ENCODE assay signal across 23 cellular contexts in genomic region chr7:142002179-142002578, GRCh38. TPM values are rescaled to one million over a fixed set of nuclear protein-coding genes. Genes with fewer than 3 reads are reported as not detected.
DNase-seq lines count a peak whose midpoint lies in the region; ATAC-seq and TF ChIP-seq lines count a peak whose summit lies in the region.
"Had no signal": no experiment of that assay in that cellular context is flagged by ENCODE, and none has a peak within 500 bp of the region (broad histone marks: within the 10 kb centered on the region; RNA-seq: fewer than 3 reads in every experiment).

No MANE protein-coding gene starts in this region.

- H3K9me3 ChIP-seq in mammary epithelial cell (replicated peaks; ENCODE audit: insufficient read depth, low read length) (no peaks in the 10 kb centered on the region), breast epithelium (no peaks in the 10 kb centered on the region)

- peak overlapping the region; percentile 81 for H3K27ac ChIP-seq in mammary epithelial cell (ENCODE audit: insufficient read depth, low read depth, low read length)
- H3K27ac ChIP-seq in breast epithelium = no peak overlapping the region
- H3K27ac ChIP-seq in foreskin keratinocyte = peak overlapping the region; percentile 43
- H3K27ac ChIP-seq: 22Rv1, C4-2B had no signal

- no peaks in the 10 kb centered on the region for H3K79me2 ChIP-seq in mammary epithelial cell (ENCODE audit: insufficient read depth, low read length)

- intact Hi-C loops in mammary epithelial cell (cut with micrococcal nuclease) = no loop called here
- intact Hi-C loops in breast epithelium (cut with DNase I; ENCODE audit: low total_unique reads) = no loop called here

- H2AFZ ChIP-seq in mammary epithelial cell (ENCODE audit: low read depth, low read length) = no peak overlapping the region

- dilution Hi-C loops in mammary epithelial cell (cut with HindIII; ENCODE audit: low sequenced_read_pairs) = no loop called here

- BruUV-seq in mammary epithelial cell (replicated peaks; lab: Mats Ljungman, UMichigan) = no TSS peak

- H3K27me3 ChIP-seq in mammary epithelial cell (ENCODE audit: insufficient read depth, low read length) (no peaks in the 10 kb centered on the region), breast epithelium (no peaks in the 10 kb centered on the region), foreskin keratinocyte (no peaks in the 10 kb centered on the region)

- 67% methylated on average over 1 of the region's 1 CpG for WGBS in mammary epithelial cell (ENCODE audit: low coverage, missing lambda C conversion rate)

- H3K36me3 ChIP-seq in mammary epithelial cell (ENCODE audit: insufficient read depth, low read length) = no peaks in the 10 kb centered on the region
- no peaks in the 10 kb centered on the region for H3K36me3 ChIP-seq in breast epithelium

- CTCF ChIA-PET in mammary epithelial cell (lab: Charles Lee; ENCODE audit: low non-redundant PET) = no interaction called here

- peak; percentile 58 for ATAC-seq in SK-N-SH treated with all-trans-retinoic acid at 6 μM for 48 hours
- peak; percentile 45 for ATAC-seq in foreskin keratinocyte
- ATAC-seq in HG03565 (IDR thresholded peaks at IDR 0.05; ENCODE audit: unreplicated experiment) = no peak
- no peak for ATAC-seq in HG02885 (IDR thresholded peaks at IDR 0.05; ENCODE audit: poor library complexity, unreplicated experiment)

- in situ Hi-C loops in mammary epithelial cell (cut with MboI; ENCODE audit: low sequenced_read_pairs in 2 of 2) = no loop called here

- no peak for TF ChIP-seq POLR2A in breast epithelium (IDR thresholded peaks at IDR 0.05)

- H3K4me1 ChIP-seq in mammary epithelial cell (ENCODE audit: insufficient read depth, low read length) (peaks cover 35% of the 10 kb centered on the region), breast epithelium (no peaks in the 10 kb centered on the region), foreskin keratinocyte (peaks cover 37% of the 10 kb centered on the region)

- TF ChIP-seq CTCF in mammary epithelial cell (conservative IDR thresholded peaks at IDR 0.05 in 1 of 2, IDR thresholded peaks at IDR 0.05 in 1 of 2; ENCODE audit: extremely low read depth in 1 of 2, insufficient read depth in 1 of 2, low read depth in 1 of 2, low read length in 2 of 2) (no peak), breast epithelium (IDR thresholded peaks at IDR 0.05) (no peak), foreskin keratinocyte (conservative IDR thresholded peaks at IDR 0.05) (no peak)

- no peaks in the 10 kb centered on the region for H4K20me1 ChIP-seq in mammary epithelial cell (ENCODE audit: insufficient read depth, low read length)

- DNase-seq in mammary epithelial cell (peak; percentile 32), breast epithelium (ENCODE audit: low spot score in 2 of 2) (no peak), foreskin keratinocyte (peak in 1 of 2 donors; percentile 52), GM03348 (ENCODE audit: low spot score) (no peak)
- DNase-seq in stimulated activated naive CD4-positive, alpha-beta T cell (lab: John Stamatoyannopoulos, UW) = no peak
- DNase-seq: AML-193; Calu3; CD8-positive, alpha-beta memory T cell; GDM1; MM.1S; NCI-H1048; NCI-H1417 treated with DMSO at 0.1 percent for 48 hours; NCI-H187 treated with DMSO at 0.1 percent for 48 hours; NCI-H2107; NCI-H510A; NK-92 treated with Interleukin-12 subunit alpha and Interleukin-12 subunit beta, amount 100 ng/mL, for 24 hours had no signal

- H3K4me3 ChIP-seq in mammary epithelial cell (replicated peaks in 1 of 3; ENCODE audit: insufficient read depth in 1 of 3, low read depth in 2 of 3, low read length in 3 of 3) (no peak overlapping the region), breast epithelium (no peak overlapping the region)

- peak overlapping the region; percentile 34 for H3K4me2 ChIP-seq in mammary epithelial cell (ENCODE audit: insufficient read depth, low read depth, low read length)

- H3K9ac ChIP-seq in mammary epithelial cell (ENCODE audit: insufficient read depth, low read length) = no peak overlapping the region

TF ChIP-seq in SK-N-SH treated with all-trans-retinoic acid at 6 μM for 48 hours, 23 proteins besides CTCF, POLR2A, EP300 and RAD21:
- no peak for TF ChIP-seq ZFP30 (CRISPR knock-in tag; IDR thresholded peaks at IDR 0.05)
- no peak for TF ChIP-seq ZNF8 (CRISPR knock-in tag; IDR thresholded peaks at IDR 0.05)

RNA-seq across cellular contexts. Expression of gene MGAM, which starts 6.5 kb away (rescaled TPM):
- total RNA-seq in mammary epithelial cell = 1 to 10 TPM; 2.0 to 9.0 TPM
- 0.97 TPM for polyA plus RNA-seq in mammary epithelial cell
- polyA minus RNA-seq in mammary epithelial cell = 1.9 TPM
- 1 to 10 TPM in 1 of 3 donors, under 1 TPM in 2; 0.32 to 7.0 (median 0.66) TPM for total RNA-seq in breast epithelium
- under 0.01 and 0.35 TPM in 2 replicates for total RNA-seq in foreskin keratinocyte
- 0.01 and 0.08 TPM in 2 replicates for polyA plus RNA-seq in foreskin keratinocyte
- total RNA-seq: CD8-positive, alpha-beta memory T cell had no signal
- polyA plus RNA-seq: AG04450; CD8-positive, alpha-beta memory T cell had no signal

RNA-seq across cellular contexts. Expression of gene TAS2R38, which starts 28.6 kb away (rescaled TPM):
- under 1 TPM in 1 of 2 donors, not detected in 1; 0.17 TPM for total RNA-seq in mammary epithelial cell
- polyA plus RNA-seq in mammary epithelial cell = not detected
- polyA minus RNA-seq in mammary epithelial cell = not detected
- total RNA-seq in breast epithelium = not detected
- not detected in 2 replicates for total RNA-seq in foreskin keratinocyte
- not detected in 2 replicates for polyA plus RNA-seq in foreskin keratinocyte
- total RNA-seq: Calu3; CD8-positive, alpha-beta memory T cell; H4 had no signal
- polyA plus RNA-seq: AG04450; CD8-positive, alpha-beta memory T cell had no signal

RNA-seq across cellular contexts. Expression of gene CLEC5A, which starts 55.4 kb away (rescaled TPM):
- under 1 TPM; 0.52 to 0.83 TPM for total RNA-seq in mammary epithelial cell
- polyA plus RNA-seq in mammary epithelial cell = 0.07 TPM
- polyA minus RNA-seq in mammary epithelial cell = not detected
- 1 to 10 TPM in 2 of 3 donors, not detected in 1; 1.6 to 3.2 TPM for total RNA-seq in breast epithelium
- 0.04 TPM in 1 of 2 replicates, not detected in the other for total RNA-seq in foreskin keratinocyte
- polyA plus RNA-seq in foreskin keratinocyte = not detected in 2 replicates
- total RNA-seq: Calu3, H4 had no signal
- polyA plus RNA-seq: AG04450; CD8-positive, alpha-beta memory T cell had no signal

Comparison
In these comparisons a context has a peak if more than half of its experiments do, and no peak if none do; other contexts are left out.
1. H3K27ac ChIP-seq: peak in mammary epithelial cell (single experiment) and foreskin keratinocyte (single experiment); none in breast epithelium (0 of 2).
2. ATAC-seq: peak in SK-N-SH treated with all-trans-retinoic acid at 6 μM for 48 hours (single experiment) and foreskin keratinocyte (single experiment); none in HG03565 (single experiment) and HG02885 (single experiment).